Comparison of ENCODE assay signal across 2 cellular contexts in the genomic region with DNA sequence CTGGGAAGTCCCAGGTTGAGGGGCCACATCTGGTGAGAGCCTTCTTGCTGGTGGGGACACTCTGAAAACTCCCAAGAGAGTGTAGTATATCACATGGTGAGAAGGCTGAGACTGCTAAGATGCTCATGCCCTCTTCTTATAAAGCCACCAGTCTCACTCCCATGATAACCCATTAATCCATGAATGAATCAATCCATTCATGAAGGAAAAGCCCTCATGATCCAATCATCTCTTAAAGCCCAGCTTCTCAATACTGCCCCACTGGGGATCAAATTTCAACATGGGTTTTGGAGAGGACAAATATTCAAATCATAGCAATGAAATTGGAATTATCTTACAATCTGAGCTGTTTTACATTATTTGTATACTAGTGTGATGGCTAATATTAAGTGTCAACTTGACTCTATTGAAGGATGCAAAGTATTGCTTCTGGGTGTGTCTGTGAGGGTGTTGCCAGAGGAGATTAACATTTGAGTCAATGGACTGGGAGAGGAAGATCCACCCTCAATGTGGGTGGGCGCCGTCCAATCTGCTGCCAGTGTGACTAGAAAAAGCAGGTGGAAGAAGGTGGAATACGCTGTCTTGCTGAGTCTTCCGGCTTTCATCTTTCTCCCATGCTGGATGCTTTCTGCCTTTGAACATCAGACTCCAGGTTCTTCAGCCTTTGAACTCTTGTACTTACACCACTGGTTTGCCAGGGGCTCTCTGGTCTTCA.
TF ChIP-seq lines count a peak whose summit lies in the region.

No MANE protein-coding gene starts in this region.

TF ChIP-seq in A549, 52 proteins besides CTCF, POLR2A, EP300 and RAD21:
- TF ChIP-seq KDM1A (IDR thresholded peaks at IDR 0.05; ENCODE audit: low read depth) (no peak), ELK1 (IDR thresholded peaks at IDR 0.05; ENCODE audit: low read depth, low read length) (no peak), CBX8 (IDR thresholded peaks at IDR 0.05) (no peak), HEYL (CRISPR knock-in tag; IDR thresholded peaks at IDR 0.05) (no peak), E2F6 (IDR thresholded peaks at IDR 0.05; ENCODE audit: borderline replicate concordance, low read depth) (no peak)

TF ChIP-seq in GM12878, 131 proteins besides CTCF, POLR2A, EP300 and RAD21:
- peak; percentile 18 for TF ChIP-seq MEF2B (IDR thresholded peaks at IDR 0.05; ENCODE audit: partially characterized antibody, poor library complexity, severe bottlenecking)
- TF ChIP-seq STAT3 (IDR thresholded peaks at IDR 0.05; ENCODE audit: low read depth, low read length) = no peak
- TF ChIP-seq, protein P1, sequence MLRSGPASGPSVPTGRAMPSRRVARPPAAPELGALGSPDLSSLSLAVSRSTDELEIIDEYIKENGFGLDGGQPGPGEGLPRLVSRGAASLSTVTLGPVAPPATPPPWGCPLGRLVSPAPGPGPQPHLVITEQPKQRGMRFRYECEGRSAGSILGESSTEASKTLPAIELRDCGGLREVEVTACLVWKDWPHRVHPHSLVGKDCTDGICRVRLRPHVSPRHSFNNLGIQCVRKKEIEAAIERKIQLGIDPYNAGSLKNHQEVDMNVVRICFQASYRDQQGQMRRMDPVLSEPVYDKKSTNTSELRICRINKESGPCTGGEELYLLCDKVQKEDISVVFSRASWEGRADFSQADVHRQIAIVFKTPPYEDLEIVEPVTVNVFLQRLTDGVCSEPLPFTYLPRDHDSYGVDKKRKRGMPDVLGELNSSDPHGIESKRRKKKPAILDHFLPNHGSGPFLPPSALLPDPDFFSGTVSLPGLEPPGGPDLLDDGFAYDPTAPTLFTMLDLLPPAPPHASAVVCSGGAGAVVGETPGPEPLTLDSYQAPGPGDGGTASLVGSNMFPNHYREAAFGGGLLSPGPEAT (IDR thresholded peaks at IDR 0.05; ENCODE audit: low read depth) = no peak
- TF ChIP-seq FOS (IDR thresholded peaks at IDR 0.05; ENCODE audit: borderline replicate concordance, extremely low read depth, insufficient read length) = no peak
